In the genomic region with DNA sequence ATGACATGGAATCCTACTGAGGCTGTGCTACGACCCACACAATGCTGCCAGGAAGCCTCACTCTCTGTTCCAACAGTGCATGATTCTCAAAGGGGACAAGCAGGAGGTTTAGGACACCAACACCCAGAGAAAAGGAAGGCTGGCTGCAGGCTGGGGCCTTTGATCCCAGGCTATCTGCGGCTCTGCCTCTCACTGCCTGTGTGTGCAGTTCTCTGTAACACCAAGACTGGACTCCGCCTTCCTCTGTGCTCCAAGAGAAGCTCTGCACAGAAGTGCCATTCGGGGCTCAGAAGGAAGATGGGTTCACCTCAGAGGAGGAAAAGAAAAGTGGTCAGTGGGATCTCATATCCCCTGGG, we compare ENCODE assay signal across 1 cellular context.
TF ChIP-seq lines count a peak whose summit lies in the region.

No MANE protein-coding gene starts in this region.

TF ChIP-seq in GM23338, 12 proteins besides CTCF, POLR2A, EP300 and RAD21 (continued from another document):
- TF ChIP-seq, protein P1, sequence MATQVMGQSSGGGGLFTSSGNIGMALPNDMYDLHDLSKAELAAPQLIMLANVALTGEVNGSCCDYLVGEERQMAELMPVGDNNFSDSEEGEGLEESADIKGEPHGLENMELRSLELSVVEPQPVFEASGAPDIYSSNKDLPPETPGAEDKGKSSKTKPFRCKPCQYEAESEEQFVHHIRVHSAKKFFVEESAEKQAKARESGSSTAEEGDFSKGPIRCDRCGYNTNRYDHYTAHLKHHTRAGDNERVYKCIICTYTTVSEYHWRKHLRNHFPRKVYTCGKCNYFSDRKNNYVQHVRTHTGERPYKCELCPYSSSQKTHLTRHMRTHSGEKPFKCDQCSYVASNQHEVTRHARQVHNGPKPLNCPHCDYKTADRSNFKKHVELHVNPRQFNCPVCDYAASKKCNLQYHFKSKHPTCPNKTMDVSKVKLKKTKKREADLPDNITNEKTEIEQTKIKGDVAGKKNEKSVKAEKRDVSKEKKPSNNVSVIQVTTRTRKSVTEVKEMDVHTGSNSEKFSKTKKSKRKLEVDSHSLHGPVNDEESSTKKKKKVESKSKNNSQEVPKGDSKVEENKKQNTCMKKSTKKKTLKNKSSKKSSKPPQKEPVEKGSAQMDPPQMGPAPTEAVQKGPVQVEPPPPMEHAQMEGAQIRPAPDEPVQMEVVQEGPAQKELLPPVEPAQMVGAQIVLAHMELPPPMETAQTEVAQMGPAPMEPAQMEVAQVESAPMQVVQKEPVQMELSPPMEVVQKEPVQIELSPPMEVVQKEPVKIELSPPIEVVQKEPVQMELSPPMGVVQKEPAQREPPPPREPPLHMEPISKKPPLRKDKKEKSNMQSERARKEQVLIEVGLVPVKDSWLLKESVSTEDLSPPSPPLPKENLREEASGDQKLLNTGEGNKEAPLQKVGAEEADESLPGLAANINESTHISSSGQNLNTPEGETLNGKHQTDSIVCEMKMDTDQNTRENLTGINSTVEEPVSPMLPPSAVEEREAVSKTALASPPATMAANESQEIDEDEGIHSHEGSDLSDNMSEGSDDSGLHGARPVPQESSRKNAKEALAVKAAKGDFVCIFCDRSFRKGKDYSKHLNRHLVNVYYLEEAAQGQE (IDR thresholded peaks at IDR 0.05; ENCODE audit: unreplicated experiment): no peak
- TF ChIP-seq EZH2phosphoT487 (IDR thresholded peaks at IDR 0.05; ENCODE audit: unreplicated experiment) (no peak), STAT1 (IDR thresholded peaks at IDR 0.05; ENCODE audit: unreplicated experiment) (no peak), POLR2AphosphoS5 (IDR thresholded peaks at IDR 0.05; ENCODE audit: low read depth) (no peak), JUNB (IDR thresholded peaks at IDR 0.05; ENCODE audit: unreplicated experiment) (no peak), EZH2 (IDR thresholded peaks at IDR 0.05; ENCODE audit: low read depth, unreplicated experiment) (no peak), CREB1 (CRISPR knock-in tag; IDR thresholded peaks at IDR 0.05; ENCODE audit: low read depth) (no peak), NANOG (IDR thresholded peaks at IDR 0.05; ENCODE audit: borderline replicate concordance) (no peak), ZNF331 (CRISPR knock-in tag; IDR thresholded peaks at IDR 0.05; ENCODE audit: low read depth) (no peak)
- TF ChIP-seq, protein P2, sequence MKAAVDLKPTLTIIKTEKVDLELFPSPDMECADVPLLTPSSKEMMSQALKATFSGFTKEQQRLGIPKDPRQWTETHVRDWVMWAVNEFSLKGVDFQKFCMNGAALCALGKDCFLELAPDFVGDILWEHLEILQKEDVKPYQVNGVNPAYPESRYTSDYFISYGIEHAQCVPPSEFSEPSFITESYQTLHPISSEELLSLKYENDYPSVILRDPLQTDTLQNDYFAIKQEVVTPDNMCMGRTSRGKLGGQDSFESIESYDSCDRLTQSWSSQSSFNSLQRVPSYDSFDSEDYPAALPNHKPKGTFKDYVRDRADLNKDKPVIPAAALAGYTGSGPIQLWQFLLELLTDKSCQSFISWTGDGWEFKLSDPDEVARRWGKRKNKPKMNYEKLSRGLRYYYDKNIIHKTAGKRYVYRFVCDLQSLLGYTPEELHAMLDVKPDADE (IDR thresholded peaks at IDR 0.05): no peak
- TF ChIP-seq, protein P3, sequence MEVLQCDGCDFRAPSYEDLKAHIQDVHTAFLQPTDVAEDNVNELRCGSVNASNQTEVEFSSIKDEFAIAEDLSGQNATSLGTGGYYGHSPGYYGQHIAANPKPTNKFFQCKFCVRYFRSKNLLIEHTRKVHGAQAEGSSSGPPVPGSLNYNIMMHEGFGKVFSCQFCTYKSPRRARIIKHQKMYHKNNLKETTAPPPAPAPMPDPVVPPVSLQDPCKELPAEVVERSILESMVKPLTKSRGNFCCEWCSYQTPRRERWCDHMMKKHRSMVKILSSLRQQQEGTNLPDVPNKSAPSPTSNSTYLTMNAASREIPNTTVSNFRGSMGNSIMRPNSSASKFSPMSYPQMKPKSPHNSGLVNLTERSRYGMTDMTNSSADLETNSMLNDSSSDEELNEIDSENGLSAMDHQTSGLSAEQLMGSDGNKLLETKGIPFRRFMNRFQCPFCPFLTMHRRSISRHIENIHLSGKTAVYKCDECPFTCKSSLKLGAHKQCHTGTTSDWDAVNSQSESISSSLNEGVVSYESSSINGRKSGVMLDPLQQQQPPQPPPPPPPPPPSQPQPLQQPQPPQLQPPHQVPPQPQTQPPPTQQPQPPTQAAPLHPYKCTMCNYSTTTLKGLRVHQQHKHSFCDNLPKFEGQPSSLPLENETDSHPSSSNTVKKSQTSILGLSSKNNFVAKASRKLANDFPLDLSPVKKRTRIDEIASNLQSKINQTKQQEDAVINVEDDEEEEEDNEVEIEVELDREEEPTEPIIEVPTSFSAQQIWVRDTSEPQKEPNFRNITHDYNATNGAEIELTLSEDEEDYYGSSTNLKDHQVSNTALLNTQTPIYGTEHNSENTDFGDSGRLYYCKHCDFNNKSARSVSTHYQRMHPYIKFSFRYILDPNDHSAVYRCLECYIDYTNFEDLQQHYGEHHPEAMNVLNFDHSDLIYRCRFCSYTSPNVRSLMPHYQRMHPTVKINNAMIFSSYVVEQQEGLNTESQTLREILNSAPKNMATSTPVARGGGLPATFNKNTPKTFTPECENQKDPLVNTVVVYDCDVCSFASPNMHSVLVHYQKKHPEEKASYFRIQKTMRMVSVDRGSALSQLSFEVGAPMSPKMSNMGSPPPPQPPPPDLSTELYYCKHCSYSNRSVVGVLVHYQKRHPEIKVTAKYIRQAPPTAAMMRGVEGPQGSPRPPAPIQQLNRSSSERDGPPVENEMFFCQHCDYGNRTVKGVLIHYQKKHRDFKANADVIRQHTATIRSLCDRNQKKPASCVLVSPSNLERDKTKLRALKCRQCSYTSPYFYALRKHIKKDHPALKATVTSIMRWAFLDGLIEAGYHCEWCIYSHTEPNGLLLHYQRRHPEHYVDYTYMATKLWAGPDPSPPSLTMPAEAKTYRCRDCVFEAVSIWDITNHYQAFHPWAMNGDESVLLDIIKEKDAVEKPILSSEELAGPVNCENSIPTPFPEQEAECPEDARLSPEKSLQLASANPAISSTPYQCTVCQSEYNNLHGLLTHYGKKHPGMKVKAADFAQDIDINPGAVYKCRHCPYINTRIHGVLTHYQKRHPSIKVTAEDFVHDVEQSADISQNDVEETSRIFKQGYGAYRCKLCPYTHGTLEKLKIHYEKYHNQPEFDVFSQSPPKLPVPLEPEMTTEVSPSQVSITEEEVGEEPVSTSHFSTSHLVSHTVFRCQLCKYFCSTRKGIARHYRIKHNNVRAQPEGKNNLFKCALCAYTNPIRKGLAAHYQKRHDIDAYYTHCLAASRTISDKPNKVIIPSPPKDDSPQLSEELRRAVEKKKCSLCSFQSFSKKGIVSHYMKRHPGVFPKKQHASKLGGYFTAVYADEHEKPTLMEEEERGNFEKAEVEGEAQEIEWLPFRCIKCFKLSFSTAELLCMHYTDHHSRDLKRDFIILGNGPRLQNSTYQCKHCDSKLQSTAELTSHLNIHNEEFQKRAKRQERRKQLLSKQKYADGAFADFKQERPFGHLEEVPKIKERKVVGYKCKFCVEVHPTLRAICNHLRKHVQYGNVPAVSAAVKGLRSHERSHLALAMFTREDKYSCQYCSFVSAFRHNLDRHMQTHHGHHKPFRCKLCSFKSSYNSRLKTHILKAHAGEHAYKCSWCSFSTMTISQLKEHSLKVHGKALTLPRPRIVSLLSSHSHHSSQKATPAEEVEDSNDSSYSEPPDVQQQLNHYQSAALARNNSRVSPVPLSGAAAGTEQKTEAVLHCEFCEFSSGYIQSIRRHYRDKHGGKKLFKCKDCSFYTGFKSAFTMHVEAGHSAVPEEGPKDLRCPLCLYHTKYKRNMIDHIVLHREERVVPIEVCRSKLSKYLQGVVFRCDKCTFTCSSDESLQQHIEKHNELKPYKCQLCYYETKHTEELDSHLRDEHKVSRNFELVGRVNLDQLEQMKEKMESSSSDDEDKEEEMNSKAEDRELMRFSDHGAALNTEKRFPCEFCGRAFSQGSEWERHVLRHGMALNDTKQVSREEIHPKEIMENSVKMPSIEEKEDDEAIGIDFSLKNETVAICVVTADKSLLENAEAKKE (CRISPR knock-in tag; IDR thresholded peaks at IDR 0.05): no peak
